1 cellular context compared by ENCODE assay signal in the genomic region with DNA sequence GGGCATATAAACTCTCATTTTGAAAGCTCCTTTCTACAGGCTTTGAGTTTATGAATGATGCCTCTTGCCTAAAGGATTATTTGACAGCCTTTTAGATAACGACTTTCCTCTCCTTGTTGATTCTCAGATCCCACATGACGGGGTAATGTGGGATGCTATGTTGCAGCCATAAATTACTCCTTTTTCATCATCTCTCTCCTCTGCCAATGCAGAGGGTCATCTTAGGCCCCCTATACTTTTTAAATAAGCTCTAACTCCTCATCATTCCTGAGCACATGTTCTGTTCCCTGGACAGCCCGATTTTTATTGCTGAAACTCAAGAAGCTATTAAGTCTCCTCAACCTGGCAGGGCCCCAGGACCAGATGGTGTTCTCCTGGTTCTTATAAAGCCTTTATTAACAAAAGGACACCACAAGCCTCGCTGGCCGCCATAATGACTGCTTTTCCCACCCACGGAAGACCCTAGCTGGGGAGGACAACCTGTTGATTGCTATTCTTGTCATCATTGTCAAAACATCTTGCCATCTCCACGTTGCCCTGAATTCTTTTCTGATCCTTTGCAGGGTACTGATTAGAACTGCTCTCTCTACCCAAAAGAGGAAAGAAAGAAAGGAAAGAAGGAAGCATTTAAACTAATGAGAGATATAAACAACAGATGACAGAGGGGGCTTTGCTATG.
A peak's percentile ranks its signal among the peaks of the same experiment; 100 is the strongest.
TF ChIP-seq lines count a peak whose summit lies in the region.

No MANE protein-coding gene starts in this region.

TF ChIP-seq in HEK293, 187 proteins besides CTCF, POLR2A, EP300 and RAD21 (continued from another document and continues in another):
- TF ChIP-seq, protein P1, sequence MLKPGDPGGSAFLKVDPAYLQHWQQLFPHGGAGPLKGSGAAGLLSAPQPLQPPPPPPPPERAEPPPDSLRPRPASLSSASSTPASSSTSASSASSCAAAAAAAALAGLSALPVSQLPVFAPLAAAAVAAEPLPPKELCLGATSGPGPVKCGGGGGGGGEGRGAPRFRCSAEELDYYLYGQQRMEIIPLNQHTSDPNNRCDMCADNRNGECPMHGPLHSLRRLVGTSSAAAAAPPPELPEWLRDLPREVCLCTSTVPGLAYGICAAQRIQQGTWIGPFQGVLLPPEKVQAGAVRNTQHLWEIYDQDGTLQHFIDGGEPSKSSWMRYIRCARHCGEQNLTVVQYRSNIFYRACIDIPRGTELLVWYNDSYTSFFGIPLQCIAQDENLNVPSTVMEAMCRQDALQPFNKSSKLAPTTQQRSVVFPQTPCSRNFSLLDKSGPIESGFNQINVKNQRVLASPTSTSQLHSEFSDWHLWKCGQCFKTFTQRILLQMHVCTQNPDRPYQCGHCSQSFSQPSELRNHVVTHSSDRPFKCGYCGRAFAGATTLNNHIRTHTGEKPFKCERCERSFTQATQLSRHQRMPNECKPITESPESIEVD (tag by site-specific recombination; IDR thresholded peaks at IDR 0.05), result peak; percentile 69
- TF ChIP-seq ZNF138 (tag by site-specific recombination; IDR thresholded peaks at IDR 0.05; ENCODE audit: borderline replicate concordance) (no peak), ZNF302 (tag by site-specific recombination; IDR thresholded peaks at IDR 0.05; ENCODE audit: low read depth) (no peak), ZNF610 (tag by site-specific recombination; IDR thresholded peaks at IDR 0.05; ENCODE audit: borderline replicate concordance) (no peak), ZNF701 (tag by site-specific recombination; IDR thresholded peaks at IDR 0.05) (no peak), ZFP37 (tag by site-specific recombination; IDR thresholded peaks at IDR 0.05) (no peak), ZFHX2 (tag by site-specific recombination; conservative IDR thresholded peaks at IDR 0.05) (no peak), ZNF280C (tag by site-specific recombination; IDR thresholded peaks at IDR 0.05) (no peak), MZF1 (tag by site-specific recombination; IDR thresholded peaks at IDR 0.05; ENCODE audit: borderline replicate concordance) (peak; percentile 59; the same call in 1 of the 2 replicates), ZNF133 (tag by site-specific recombination; IDR thresholded peaks at IDR 0.05) (no peak), ZNF121 (tag by site-specific recombination; IDR thresholded peaks at IDR 0.05) (no peak), ZNF600 (tag by site-specific recombination; IDR thresholded peaks at IDR 0.05) (no peak), ZNF704 (tag by site-specific recombination; IDR thresholded peaks at IDR 0.05) (no peak), ZBTB48 (tag by site-specific recombination; IDR thresholded peaks at IDR 0.05) (peak; percentile 13; the same call in 1 of the 2 replicates), ZNF645 (tag by site-specific recombination; IDR thresholded peaks at IDR 0.05) (no peak), ZNF2 (tag by site-specific recombination; IDR thresholded peaks at IDR 0.05) (no peak), ZNF114 (tag by site-specific recombination; IDR thresholded peaks at IDR 0.05) (no peak), ZNF654 (tag by site-specific recombination; IDR thresholded peaks at IDR 0.05; ENCODE audit: low read depth) (no peak), EGR2 (tag by site-specific recombination; IDR thresholded peaks at IDR 0.05; ENCODE audit: low read depth) (no peak), ZNF266 (tag by site-specific recombination; IDR thresholded peaks at IDR 0.05; ENCODE audit: low read depth) (no peak), YY2 (tag by site-specific recombination; IDR thresholded peaks at IDR 0.05) (no peak), BCL11A (tag by site-specific recombination; IDR thresholded peaks at IDR 0.05; ENCODE audit: low read depth) (no peak), ZBTB11 (tag by site-specific recombination; conservative IDR thresholded peaks at IDR 0.05; ENCODE audit: low read depth) (no peak), ZNF670 (tag by site-specific recombination; IDR thresholded peaks at IDR 0.05; ENCODE audit: low read depth) (no peak), ZNF341 (tag by site-specific recombination; IDR thresholded peaks at IDR 0.05; ENCODE audit: low read depth) (no peak), KLF9 (tag by site-specific recombination; IDR thresholded peaks at IDR 0.05; ENCODE audit: low read depth) (no peak), IKZF3 (tag by site-specific recombination; IDR thresholded peaks at IDR 0.05) (no peak; the same call in 1 of the 2 replicates), PRDM4 (tag by site-specific recombination; IDR thresholded peaks at IDR 0.05) (peak; percentile 82), ZBTB17 (tag by site-specific recombination; IDR thresholded peaks at IDR 0.05) (no peak), GLI2 (tag by site-specific recombination; IDR thresholded peaks at IDR 0.05; ENCODE audit: borderline replicate concordance, low read depth) (no peak)
- TF ChIP-seq, protein P2, sequence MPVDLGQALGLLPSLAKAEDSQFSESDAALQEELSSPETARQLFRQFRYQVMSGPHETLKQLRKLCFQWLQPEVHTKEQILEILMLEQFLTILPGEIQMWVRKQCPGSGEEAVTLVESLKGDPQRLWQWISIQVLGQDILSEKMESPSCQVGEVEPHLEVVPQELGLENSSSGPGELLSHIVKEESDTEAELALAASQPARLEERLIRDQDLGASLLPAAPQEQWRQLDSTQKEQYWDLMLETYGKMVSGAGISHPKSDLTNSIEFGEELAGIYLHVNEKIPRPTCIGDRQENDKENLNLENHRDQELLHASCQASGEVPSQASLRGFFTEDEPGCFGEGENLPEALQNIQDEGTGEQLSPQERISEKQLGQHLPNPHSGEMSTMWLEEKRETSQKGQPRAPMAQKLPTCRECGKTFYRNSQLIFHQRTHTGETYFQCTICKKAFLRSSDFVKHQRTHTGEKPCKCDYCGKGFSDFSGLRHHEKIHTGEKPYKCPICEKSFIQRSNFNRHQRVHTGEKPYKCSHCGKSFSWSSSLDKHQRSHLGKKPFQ (tag by site-specific recombination; IDR thresholded peaks at IDR 0.05), result no peak
- TF ChIP-seq, protein P3, sequence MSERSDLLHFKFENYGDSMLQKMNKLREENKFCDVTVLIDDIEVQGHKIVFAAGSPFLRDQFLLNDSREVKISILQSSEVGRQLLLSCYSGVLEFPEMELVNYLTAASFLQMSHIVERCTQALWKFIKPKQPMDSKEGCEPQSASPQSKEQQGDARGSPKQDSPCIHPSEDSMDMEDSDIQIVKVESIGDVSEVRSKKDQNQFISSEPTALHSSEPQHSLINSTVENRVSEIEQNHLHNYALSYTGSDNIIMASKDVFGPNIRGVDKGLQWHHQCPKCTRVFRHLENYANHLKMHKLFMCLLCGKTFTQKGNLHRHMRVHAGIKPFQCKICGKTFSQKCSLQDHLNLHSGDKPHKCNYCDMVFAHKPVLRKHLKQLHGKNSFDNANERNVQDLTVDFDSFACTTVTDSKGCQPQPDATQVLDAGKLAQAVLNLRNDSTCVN (tag by site-specific recombination; optimal IDR thresholded peaks at IDR 0.05), result no peak
- TF ChIP-seq, protein P4, sequence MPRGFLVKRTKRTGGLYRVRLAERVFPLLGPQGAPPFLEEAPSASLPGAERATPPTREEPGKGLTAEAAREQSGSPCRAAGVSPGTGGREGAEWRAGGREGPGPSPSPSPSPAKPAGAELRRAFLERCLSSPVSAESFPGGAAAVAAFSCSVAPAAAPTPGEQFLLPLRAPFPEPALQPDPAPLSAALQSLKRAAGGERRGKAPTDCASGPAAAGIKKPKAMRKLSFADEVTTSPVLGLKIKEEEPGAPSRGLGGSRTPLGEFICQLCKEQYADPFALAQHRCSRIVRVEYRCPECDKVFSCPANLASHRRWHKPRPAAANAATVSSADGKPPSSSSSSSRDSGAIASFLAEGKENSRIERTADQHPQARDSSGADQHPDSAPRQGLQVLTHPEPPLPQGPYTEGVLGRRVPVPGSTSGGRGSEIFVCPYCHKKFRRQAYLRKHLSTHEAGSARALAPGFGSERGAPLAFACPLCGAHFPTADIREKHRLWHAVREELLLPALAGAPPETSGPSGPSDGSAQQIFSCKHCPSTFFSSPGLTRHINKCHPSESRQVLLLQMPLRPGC (tag by site-specific recombination; IDR thresholded peaks at IDR 0.05), result no peak
- TF ChIP-seq, protein P5, sequence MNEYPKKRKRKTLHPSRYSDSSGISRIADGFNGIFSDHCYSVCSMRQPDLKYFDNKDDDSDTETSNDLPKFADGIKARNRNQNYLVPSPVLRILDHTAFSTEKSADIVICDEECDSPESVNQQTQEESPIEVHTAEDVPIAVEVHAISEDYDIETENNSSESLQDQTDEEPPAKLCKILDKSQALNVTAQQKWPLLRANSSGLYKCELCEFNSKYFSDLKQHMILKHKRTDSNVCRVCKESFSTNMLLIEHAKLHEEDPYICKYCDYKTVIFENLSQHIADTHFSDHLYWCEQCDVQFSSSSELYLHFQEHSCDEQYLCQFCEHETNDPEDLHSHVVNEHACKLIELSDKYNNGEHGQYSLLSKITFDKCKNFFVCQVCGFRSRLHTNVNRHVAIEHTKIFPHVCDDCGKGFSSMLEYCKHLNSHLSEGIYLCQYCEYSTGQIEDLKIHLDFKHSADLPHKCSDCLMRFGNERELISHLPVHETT (tag by site-specific recombination; IDR thresholded peaks at IDR 0.05), result no peak
